In the genomic region with DNA sequence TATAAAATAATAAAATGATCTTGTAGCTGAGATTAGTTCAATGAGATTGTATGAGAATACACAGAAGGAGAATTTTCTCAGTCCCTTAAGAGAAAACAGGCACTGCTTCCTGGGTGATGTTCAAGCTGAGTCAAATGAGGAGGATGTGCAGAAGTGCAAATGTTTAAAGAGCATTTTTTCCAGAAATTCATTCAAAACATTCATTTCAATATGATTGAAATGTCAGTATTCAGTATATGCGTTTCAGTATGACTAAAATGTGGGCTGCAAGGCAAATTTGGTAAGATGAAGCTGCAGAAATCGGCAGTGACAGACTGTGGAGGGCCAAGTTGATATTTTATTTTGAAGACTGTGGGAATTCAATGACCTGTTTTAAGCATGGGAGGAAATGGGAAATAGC, we compare ENCODE assay signal across 28 cellular contexts. TPM values are rescaled to one million over a fixed set of nuclear protein-coding genes. Genes with fewer than 3 reads are reported as not detected.
"Had no signal": no experiment of that assay in that cellular context is flagged by ENCODE, and none has a peak within 500 bp of the region (broad histone marks: within the 10 kb centered on the region; RNA-seq: fewer than 3 reads in every experiment).

No MANE protein-coding gene starts in this region.

- H3K9me3 Mint-ChIP-seq: dendritic cell treated with granulocyte-macrophage colony-stimulating factor and Interleukin-4, amounts not matched to agents 40 ng/mL and 50 ng/mL, for 4 days had no signal

- FAIRE-seq: colon had no signal

- H3K4me1 Mint-ChIP-seq: naive thymus-derived CD8-positive, alpha-beta T cell had no signal

- H3K9me3 ChIP-seq: esophagus squamous epithelium, gastroesophageal sphincter, mucosa of descending colon, neutrophil, sigmoid colon, testis, tibial nerve, upper lobe of right lung, vagina had no signal

- H3K4me1 ChIP-seq: esophagus squamous epithelium, gastroesophageal sphincter, right atrium auricular region, sigmoid colon, testis, tibial nerve, upper lobe of right lung, vagina had no signal

- H3K27me3 ChIP-seq: esophagus squamous epithelium, gastroesophageal sphincter, hepatocyte, neutrophil, right atrium auricular region, sigmoid colon, testis, tibial nerve, upper lobe of right lung, vagina had no signal

- DNase-seq: esophagus squamous epithelium; foreskin fibroblast; left colon; mucosa of descending colon; naive thymus-derived CD8-positive, alpha-beta T cell; sigmoid colon; stimulated activated CD4-positive, alpha-beta T cell treated with anti-CD3 and anti-CD28 coated beads, Interleukin-2, amount 100 ng/mL, for 24 hours; stimulated activated CD4-positive, alpha-beta T cell treated with anti-CD3 and anti-CD28 coated beads, Interleukin-4, amount 100 ng/mL, for 4 hours; stimulated activated naive CD8-positive, alpha-beta T cell treated with anti-CD3 and anti-CD28 coated beads, Interleukin-15, Interleukin-2, amounts not matched to agents 100 U/mL and 50 U/mL, for 24 hours; testis; upper lobe of right lung had no signal

- H3K27ac ChIP-seq: esophagus squamous epithelium, gastroesophageal sphincter, hepatocyte, neutrophil, right atrium auricular region, sigmoid colon, skin epidermis, testis, tibial nerve, upper lobe of right lung, vagina had no signal

- H3K4me2 ChIP-seq: hepatocyte had no signal

- H2AFZ ChIP-seq: hepatocyte had no signal

- H3K36me3 ChIP-seq: esophagus squamous epithelium, gastroesophageal sphincter, neutrophil, right atrium auricular region, sigmoid colon, tibial nerve, upper lobe of right lung, vagina had no signal

- H3K4me3 ChIP-seq: esophagus squamous epithelium, gastroesophageal sphincter, hepatocyte, mucosa of descending colon, right atrium auricular region, sigmoid colon, skin epidermis, testis, tibial nerve, upper lobe of right lung, vagina had no signal

- H3K27ac Mint-ChIP-seq: dendritic cell treated with granulocyte-macrophage colony-stimulating factor and Interleukin-4, amounts not matched to agents 40 ng/mL and 50 ng/mL, for 4 days; naive thymus-derived CD8-positive, alpha-beta T cell had no signal

- H3K27me3 Mint-ChIP-seq: dendritic cell treated with granulocyte-macrophage colony-stimulating factor and Interleukin-4, amounts not matched to agents 40 ng/mL and 50 ng/mL, for 4 days had no signal

- H3K4me3 Mint-ChIP-seq: dendritic cell treated with granulocyte-macrophage colony-stimulating factor and Interleukin-4, amounts not matched to agents 40 ng/mL and 50 ng/mL, for 4 days; naive thymus-derived CD8-positive, alpha-beta T cell had no signal

- ATAC-seq: gastroesophageal sphincter; left colon; mucosa of descending colon; naive thymus-derived CD8-positive, alpha-beta T cell; stimulated activated naive CD8-positive, alpha-beta T cell treated with anti-CD3 and anti-CD28 coated beads, Interleukin-15, Interleukin-2, amounts not matched to agents 100 U/mL and 50 U/mL, for 24 hours; upper lobe of right lung had no signal

- H3K79me2 ChIP-seq: hepatocyte had no signal

RNA-seq across cellular contexts. Expression of a gene that starts 19.3 kb away (rescaled TPM):
- total RNA-seq: epithelial cell of proximal tubule; esophagus squamous epithelium; gastroesophageal sphincter; hepatocyte; kidney epithelial cell; left colon; liver; lung microvascular endothelial cell; mesenteric fat pad; mucosa of descending colon; naive thymus-derived CD8-positive, alpha-beta T cell; osteoblast; pulmonary artery endothelial cell; right atrium auricular region; sigmoid colon; testis; tibial nerve; upper lobe of right lung; vagina had no signal
- polyA plus RNA-seq: hepatocyte; liver; naive thymus-derived CD8-positive, alpha-beta T cell; neural cell; sigmoid colon had no signal
